ENCODE assay signal across 6 cellular contexts in the genomic region with DNA sequence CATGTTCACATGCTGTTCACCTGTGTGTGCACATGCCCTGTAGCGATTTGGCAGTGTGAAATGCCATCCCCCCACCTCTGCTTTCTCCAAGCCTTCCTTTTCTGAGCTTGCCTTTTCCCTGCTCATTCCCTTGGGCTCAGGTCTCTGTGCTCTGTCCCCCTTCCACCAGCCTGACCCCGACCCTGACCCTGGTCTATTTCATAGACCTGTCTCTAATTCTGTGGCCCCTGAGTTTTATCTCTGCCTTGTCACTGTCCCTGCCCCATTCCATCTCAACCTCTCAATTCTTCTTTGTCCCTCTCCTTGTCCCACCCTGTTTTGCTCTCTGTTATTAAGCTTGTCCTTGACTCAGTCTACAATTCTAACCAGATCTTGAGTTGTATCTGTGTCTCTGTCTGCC. TPM values are rescaled to one million over a fixed set of nuclear protein-coding genes. Genes with fewer than 3 reads are reported as not detected.
DNase-seq lines count a peak whose midpoint lies in the region; ATAC-seq and TF ChIP-seq lines count a peak whose summit lies in the region.

No MANE protein-coding gene starts in this region.

- no peaks in the 10 kb centered on the region for H3K9me3 ChIP-seq in vagina

- peaks cover 29% of the 10 kb centered on the region for H3K4me1 ChIP-seq in vagina

- peaks cover 29% of the 10 kb centered on the region for H3K4me1 Mint-ChIP-seq in stimulated activated naive CD8-positive, alpha-beta T cell treated with anti-CD3 and anti-CD28 coated beads, Interleukin-15, Interleukin-2, amounts not matched to agents 100 ng/mL and 50 ng/mL, for 24 hours (ENCODE audit: low read depth)
- peaks cover 28 to 38% of the 10 kb centered on the region in 2 donors for H3K4me1 Mint-ChIP-seq in immature natural killer cell

- ATAC-seq in stimulated activated naive CD8-positive, alpha-beta T cell treated with anti-CD3 and anti-CD28 coated beads, Interleukin-15, Interleukin-2, amounts not matched to agents 100 U/mL and 50 U/mL, for 24 hours: no peak
- no peak for ATAC-seq in omental fat pad (ENCODE audit: low FRiP score)

- intact Hi-C loops in vagina (cut with DNase I): no loop called here

- peak overlapping the region; percentile 49 for H3K4me3 ChIP-seq in vagina

- no peaks in the 10 kb centered on the region for H3K27me3 ChIP-seq in vagina

- TF ChIP-seq CTCF in vagina (IDR thresholded peaks at IDR 0.05): no peak
- TF ChIP-seq CTCF in omental fat pad (IDR thresholded peaks at IDR 0.05): no peak

- H3K36me3 Mint-ChIP-seq in stimulated activated naive CD8-positive, alpha-beta T cell treated with anti-CD3 and anti-CD28 coated beads, Interleukin-15, Interleukin-2, amounts not matched to agents 100 ng/mL and 50 ng/mL, for 24 hours (ENCODE audit: low read depth): no peaks in the 10 kb centered on the region
- peaks cover 0 to 3% (median 0%) of the 10 kb centered on the region in 3 donors for H3K36me3 Mint-ChIP-seq in immature natural killer cell

- no peak for TF ChIP-seq POLR2A in vagina (IDR thresholded peaks at IDR 0.05)

- H3K27ac Mint-ChIP-seq in stimulated activated naive CD8-positive, alpha-beta T cell treated with anti-CD3 and anti-CD28 coated beads, Interleukin-15, Interleukin-2, amounts not matched to agents 100 ng/mL and 50 ng/mL, for 24 hours: peak overlapping the region; percentile 33
- peak overlapping the region; percentile 56 to 88 (median 72) for H3K27ac Mint-ChIP-seq in immature natural killer cell

- H3K27me3 Mint-ChIP-seq in stimulated activated naive CD8-positive, alpha-beta T cell treated with anti-CD3 and anti-CD28 coated beads, Interleukin-15, Interleukin-2, amounts not matched to agents 100 ng/mL and 50 ng/mL, for 24 hours: no peaks in the 10 kb centered on the region
- peaks cover 8 to 15% (median 11%) of the 10 kb centered on the region in 3 donors for H3K27me3 Mint-ChIP-seq in immature natural killer cell (ENCODE audit: low read depth in 3 of 3)

- H3K4me3 Mint-ChIP-seq in stimulated activated naive CD8-positive, alpha-beta T cell treated with anti-CD3 and anti-CD28 coated beads, Interleukin-15, Interleukin-2, amounts not matched to agents 100 ng/mL and 50 ng/mL, for 24 hours: peak overlapping the region; percentile 77
- peak overlapping the region; percentile 68 to 89 (median 78) for H3K4me3 Mint-ChIP-seq in immature natural killer cell

- H3K36me3 ChIP-seq in vagina: no peaks in the 10 kb centered on the region

- peak overlapping the region; percentile 76 for H3K27ac ChIP-seq in vagina

- no peaks in the 10 kb centered on the region for H3K9me3 Mint-ChIP-seq in stimulated activated naive CD8-positive, alpha-beta T cell treated with anti-CD3 and anti-CD28 coated beads, Interleukin-15, Interleukin-2, amounts not matched to agents 100 ng/mL and 50 ng/mL, for 24 hours
- H3K9me3 Mint-ChIP-seq in immature natural killer cell: no peaks in the 10 kb centered on the region

- no peak for DNase-seq in stimulated activated naive CD8-positive, alpha-beta T cell treated with anti-CD3 and anti-CD28 coated beads, Interleukin-15, Interleukin-2, amounts not matched to agents 100 U/mL and 50 U/mL, for 24 hours
- no peak for DNase-seq in immature natural killer cell
- DNase-seq in vagina (ENCODE audit: extremely low spot score in 2 of 2): no peak
- no peak for DNase-seq in activated gamma-delta T cell (lab: John Stamatoyannopoulos, UW)
- no peak for DNase-seq in omental fat pad (ENCODE audit: low spot score)

RNA-seq across cellular contexts. Expression of a gene that starts 0.7 kb away (rescaled TPM):
- 1 to 10 TPM in 1 of 3 donors, under 1 TPM in 1, not detected in 1; 0.68 to 1.3 TPM for polyA plus RNA-seq in immature natural killer cell
- 13.3 TPM for total RNA-seq in vagina
- total RNA-seq in omental fat pad: 10 to 100 TPM in 1 of 4 donors, 1 to 10 TPM in 3; 2.6 to 36.1 (median 9.1) TPM

RNA-seq across cellular contexts. Expression of a gene that starts 30.1 kb away (rescaled TPM):
- polyA plus RNA-seq in immature natural killer cell: 10 to 100 TPM in 2 of 3 donors, 1 to 10 TPM in 1; 5.9 to 14.7 (median 10.9) TPM
- 42.2 TPM for total RNA-seq in vagina
- 10 to 100 TPM; 11.2 to 19.7 (median 15.5) TPM for total RNA-seq in omental fat pad

RNA-seq across cellular contexts. Expression of a gene that starts 44.5 kb away (rescaled TPM):
- polyA plus RNA-seq in immature natural killer cell: 1 to 10 TPM; 1.0 to 3.1 (median 1.5) TPM
- total RNA-seq in vagina: 5.6 TPM
- 1 to 10 TPM; 1.0 to 4.3 (median 2.9) TPM for total RNA-seq in omental fat pad

RNA-seq across cellular contexts. Expression of a gene that starts 44.6 kb away (rescaled TPM):
- 100 to 1,000 TPM in 1 of 3 donors, 10 to 100 TPM in 2; 71.5 to 140 (median 80.6) TPM for polyA plus RNA-seq in immature natural killer cell
- total RNA-seq in vagina (44.7 TPM), omental fat pad (10 to 100 TPM; 31.5 to 50.6 (median 38.5) TPM)
